In the genomic region with DNA sequence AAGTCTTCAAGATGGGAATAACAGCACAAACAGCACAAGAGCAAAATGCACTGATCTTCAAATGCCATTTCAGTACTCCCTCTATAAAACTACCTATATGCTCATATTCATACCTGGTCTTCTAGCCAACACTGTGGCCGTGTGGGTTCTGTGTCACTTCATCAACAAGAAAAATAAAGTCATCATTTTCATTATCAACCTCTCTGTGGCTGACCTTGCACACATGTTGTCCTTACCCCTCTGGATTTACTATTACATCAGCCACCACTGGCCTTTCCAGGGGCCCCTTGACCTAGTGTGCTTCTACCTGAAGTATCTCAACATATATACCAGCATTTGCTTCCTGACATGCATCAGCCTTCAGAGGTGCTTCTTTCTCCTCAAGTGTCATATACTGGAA, we compare ENCODE assay signal across 20 cellular contexts. TPM values are rescaled to one million over a fixed set of nuclear protein-coding genes. Genes with fewer than 3 reads are reported as not detected.
DNase-seq lines count a peak whose midpoint lies in the region; ATAC-seq and FAIRE-seq lines count a peak whose summit lies in the region.
"Had no signal": no experiment of that assay in that cellular context is flagged by ENCODE, and none has a peak within 500 bp of the region (broad histone marks: within the 10 kb centered on the region; RNA-seq: fewer than 3 reads in every experiment).

No MANE protein-coding gene starts in this region.

- peak overlapping the region; percentile 73 for H3K27ac Mint-ChIP-seq in activated T-cell treated with anti-CD3 and anti-CD28 coated beads, Interleukin-2, amount 50 U/mL, for 72 hours
- peak overlapping the region; percentile 60 for H3K27ac Mint-ChIP-seq in activated naive CD8-positive, alpha-beta T cell treated with anti-CD3 and anti-CD28 coated beads for 36 hours
- H3K27ac Mint-ChIP-seq in stimulated activated naive CD8-positive, alpha-beta T cell treated with anti-CD3 and anti-CD28 coated beads, Interleukin-15, amount 100 ng/mL, for 72 hours: peak overlapping the region; percentile 92 to 96

- peak; percentile 77 to 78 for ATAC-seq in activated T-cell treated with anti-CD3 and anti-CD28 coated beads, Interleukin-2, amount 50 U/mL, for 72 hours (replicated peaks in 1 of 2)
- ATAC-seq in activated T-cell treated with anti-CD3 and anti-CD28 coated beads, Interleukin-2, amount 50 U/mL, for 4 hours: no peak
- ATAC-seq in stimulated activated naive CD8-positive, alpha-beta T cell treated with anti-CD3 and anti-CD28 coated beads, Interleukin-15, amount 100 ng/mL, for 72 hours: peak; percentile 97
- ATAC-seq in HG02798 (IDR thresholded peaks at IDR 0.05; ENCODE audit: poor library complexity, unreplicated experiment): no peak
- ATAC-seq: Right ventricle myocardium inferior had no signal

- DNase-seq in activated T-cell treated with anti-CD3 and anti-CD28 coated beads, Interleukin-2, amount 50 U/mL, for 72 hours: peak; percentile 31
- DNase-seq in activated T-cell treated with anti-CD3 and anti-CD28 coated beads, Interleukin-2, amount 50 U/mL, for 4 hours: no peak
- DNase-seq in HTR-8/SVneo (ENCODE audit: insufficient read length, low spot score) (no peak), NCI-H1930 (lab: John Stamatoyannopoulos, UW) (no peak)
- no peak for DNase-seq in activated naive CD8-positive, alpha-beta T cell treated with anti-CD3 and anti-CD28 coated beads for 36 hours
- peak; percentile 19 to 66 for DNase-seq in stimulated activated naive CD8-positive, alpha-beta T cell treated with anti-CD3 and anti-CD28 coated beads, Interleukin-15, amount 100 ng/mL, for 72 hours
- DNase-seq: IMR-90, Karpas-422, MG63, NCI-H1092, NCI-H146, NCI-H2081 treated with DMSO at 0.1 percent for 48 hours, NCI-H446 treated with DMSO at 0.1 percent for 48 hours, Peyer's patch had no signal

- no peaks in the 10 kb centered on the region for H3K9me3 Mint-ChIP-seq in activated T-cell treated with anti-CD3 and anti-CD28 coated beads, Interleukin-2, amount 50 U/mL, for 72 hours
- no peaks in the 10 kb centered on the region for H3K9me3 Mint-ChIP-seq in activated T-cell treated with anti-CD3 and anti-CD28 coated beads, Interleukin-2, amount 50 U/mL, for 4 hours
- peaks cover 2% of the 10 kb centered on the region for H3K9me3 Mint-ChIP-seq in activated naive CD8-positive, alpha-beta T cell treated with anti-CD3 and anti-CD28 coated beads for 36 hours
- H3K9me3 Mint-ChIP-seq in stimulated activated naive CD8-positive, alpha-beta T cell treated with anti-CD3 and anti-CD28 coated beads, Interleukin-15, amount 100 ng/mL, for 72 hours: no peaks in the 10 kb centered on the region

- peaks cover 49% of the 10 kb centered on the region for H3K4me1 Mint-ChIP-seq in activated T-cell treated with anti-CD3 and anti-CD28 coated beads, Interleukin-2, amount 50 U/mL, for 72 hours (ENCODE audit: low read depth)
- H3K4me1 Mint-ChIP-seq in activated T-cell treated with anti-CD3 and anti-CD28 coated beads, Interleukin-2, amount 50 U/mL, for 4 hours (ENCODE audit: low read depth): peaks cover 42% of the 10 kb centered on the region
- H3K4me1 Mint-ChIP-seq in activated naive CD8-positive, alpha-beta T cell treated with anti-CD3 and anti-CD28 coated beads for 36 hours: peaks cover 31% of the 10 kb centered on the region
- peaks cover 31% of the 10 kb centered on the region for H3K4me1 Mint-ChIP-seq in stimulated activated naive CD8-positive, alpha-beta T cell treated with anti-CD3 and anti-CD28 coated beads, Interleukin-15, amount 100 ng/mL, for 72 hours

- peaks cover 0 to 4% of the 10 kb centered on the region in 2 donors for H3K36me3 Mint-ChIP-seq in activated T-cell treated with anti-CD3 and anti-CD28 coated beads, Interleukin-2, amount 50 U/mL, for 72 hours (ENCODE audit: insufficient read depth in 2 of 2)
- H3K36me3 Mint-ChIP-seq in activated T-cell treated with anti-CD3 and anti-CD28 coated beads, Interleukin-2, amount 50 U/mL, for 4 hours (ENCODE audit: insufficient read depth): no peaks in the 10 kb centered on the region
- peaks cover 15% of the 10 kb centered on the region for H3K36me3 Mint-ChIP-seq in activated naive CD8-positive, alpha-beta T cell treated with anti-CD3 and anti-CD28 coated beads for 36 hours

- peak; percentile 26 for FAIRE-seq in HTR-8/SVneo (lab: Jason Lieb, UNC)
- FAIRE-seq: D721Med, H1 had no signal

- no peaks in the 10 kb centered on the region for H3K27me3 Mint-ChIP-seq in activated T-cell treated with anti-CD3 and anti-CD28 coated beads, Interleukin-2, amount 50 U/mL, for 72 hours (ENCODE audit: low read depth)
- no peaks in the 10 kb centered on the region for H3K27me3 Mint-ChIP-seq in activated T-cell treated with anti-CD3 and anti-CD28 coated beads, Interleukin-2, amount 50 U/mL, for 4 hours (ENCODE audit: low read depth)
- H3K27me3 Mint-ChIP-seq in activated naive CD8-positive, alpha-beta T cell treated with anti-CD3 and anti-CD28 coated beads for 36 hours: no peaks in the 10 kb centered on the region
- H3K27me3 Mint-ChIP-seq in stimulated activated naive CD8-positive, alpha-beta T cell treated with anti-CD3 and anti-CD28 coated beads, Interleukin-15, amount 100 ng/mL, for 72 hours: no peaks in the 10 kb centered on the region

- H3K4me3 Mint-ChIP-seq in activated T-cell treated with anti-CD3 and anti-CD28 coated beads, Interleukin-2, amount 50 U/mL, for 72 hours: peak overlapping the region; percentile 15 to 52
- H3K4me3 Mint-ChIP-seq in activated T-cell treated with anti-CD3 and anti-CD28 coated beads, Interleukin-2, amount 50 U/mL, for 4 hours: no peak overlapping the region
- H3K4me3 Mint-ChIP-seq in activated naive CD8-positive, alpha-beta T cell treated with anti-CD3 and anti-CD28 coated beads for 36 hours: no peak overlapping the region
- H3K4me3 Mint-ChIP-seq in stimulated activated naive CD8-positive, alpha-beta T cell treated with anti-CD3 and anti-CD28 coated beads, Interleukin-15, amount 100 ng/mL, for 72 hours: peak overlapping the region; percentile 38 to 72

RNA-seq across cellular contexts. Expression of a gene that starts 59.6 kb away (rescaled TPM):
- 10 to 100 TPM; 19.1 to 20.0 TPM for total RNA-seq in activated T-cell treated with anti-CD3 and anti-CD28 coated beads, Interleukin-2, amount 50 U/mL, for 72 hours
- total RNA-seq in activated T-cell treated with anti-CD3 and anti-CD28 coated beads, Interleukin-2, amount 50 U/mL, for 4 hours: 10 to 100 TPM; 13.2 to 24.8 (median 20.1) TPM
- total RNA-seq in activated naive CD8-positive, alpha-beta T cell treated with anti-CD3 and anti-CD28 coated beads for 36 hours: 10 to 100 TPM; 22.6 to 25.1 TPM
- total RNA-seq: H1, HT-29, IMR-90, SK-MEL-5 had no signal

Comparison
In these comparisons a context has a peak if more than half of its experiments do, and no peak if none do; other contexts are left out.
1. ATAC-seq: peak in activated T-cell treated with anti-CD3 and anti-CD28 coated beads, Interleukin-2, amount 50 U/mL, for 72 hours (2 of 2) and stimulated activated naive CD8-positive, alpha-beta T cell treated with anti-CD3 and anti-CD28 coated beads, Interleukin-15, amount 100 ng/mL, for 72 hours (single experiment); none in activated T-cell treated with anti-CD3 and anti-CD28 coated beads, Interleukin-2, amount 50 U/mL, for 4 hours (0 of 2) and HG02798 (single experiment).
2. DNase-seq: peak in activated T-cell treated with anti-CD3 and anti-CD28 coated beads, Interleukin-2, amount 50 U/mL, for 72 hours (2 of 2) and stimulated activated naive CD8-positive, alpha-beta T cell treated with anti-CD3 and anti-CD28 coated beads, Interleukin-15, amount 100 ng/mL, for 72 hours (2 of 2); none in activated T-cell treated with anti-CD3 and anti-CD28 coated beads, Interleukin-2, amount 50 U/mL, for 4 hours (single experiment), HTR-8/SVneo (single experiment), activated naive CD8-positive, alpha-beta T cell treated with anti-CD3 and anti-CD28 coated beads for 36 hours (single experiment) and NCI-H1930 (0 of 2).
3. H3K4me3 Mint-ChIP-seq: peak in activated T-cell treated with anti-CD3 and anti-CD28 coated beads, Interleukin-2, amount 50 U/mL, for 72 hours (2 of 2) and stimulated activated naive CD8-positive, alpha-beta T cell treated with anti-CD3 and anti-CD28 coated beads, Interleukin-15, amount 100 ng/mL, for 72 hours (2 of 2); none in activated T-cell treated with anti-CD3 and anti-CD28 coated beads, Interleukin-2, amount 50 U/mL, for 4 hours (single experiment) and activated naive CD8-positive, alpha-beta T cell treated with anti-CD3 and anti-CD28 coated beads for 36 hours (single experiment).
4. Peak in every context shown above with its lines, with median percentiles within 50 percentile points of each other: H3K27ac Mint-ChIP-seq.